ENCODE assay signal across 17 cellular contexts in the genomic region with DNA sequence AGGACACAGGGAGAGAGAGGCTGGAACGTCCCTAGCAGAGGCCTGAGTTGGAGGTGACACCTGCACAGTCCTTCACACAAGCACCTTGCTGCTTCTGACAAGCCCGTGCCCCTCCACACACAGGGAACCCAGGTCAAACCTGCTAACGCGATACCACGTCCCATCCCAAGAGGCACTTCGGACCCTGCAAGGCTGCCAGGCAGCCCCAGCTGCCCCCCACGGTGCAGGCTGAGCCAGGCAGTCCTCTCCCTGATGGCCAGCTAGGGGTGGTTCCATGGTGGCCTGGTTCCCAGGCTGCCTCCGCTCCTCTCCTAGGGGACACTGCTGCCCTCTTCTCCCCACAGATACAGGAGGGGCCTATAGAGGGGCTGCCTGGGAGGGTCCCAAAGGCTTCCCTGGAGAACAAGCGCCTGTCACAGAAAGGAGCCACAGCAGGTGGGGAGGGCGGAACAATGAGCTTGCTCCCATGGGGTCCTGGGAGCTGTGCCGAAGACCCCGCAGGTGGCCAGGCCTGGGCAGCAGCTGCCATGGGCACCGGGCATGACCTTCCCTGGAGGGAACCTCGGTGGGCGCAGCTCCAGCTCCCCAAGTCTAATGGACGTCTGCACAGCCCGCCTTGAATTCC.
"Had no signal": no experiment of that assay in that cellular context is flagged by ENCODE, and none has a peak within 500 bp of the region (broad histone marks: within the 10 kb centered on the region; RNA-seq: fewer than 3 reads in every experiment).

No MANE protein-coding gene starts in this region.

- H3K9me3 ChIP-seq: neutrophil, thoracic aorta, vagina had no signal

- DNase-seq: dorsolateral prefrontal cortex; effector CD4-positive, alpha-beta T cell; hypothalamus; immature natural killer cell; islet precursor cell; kidney glomerular epithelial cell; left ventricle myocardium superior; natural killer cell; psoas muscle; right cardiac atrium; sigmoid colon; stimulated activated CD4-positive, alpha-beta T cell treated with anti-CD3 and anti-CD28 coated beads, Interleukin-4, amount 100 ng/mL, for 4 hours had no signal

- H3K4me3 ChIP-seq: dorsolateral prefrontal cortex, lung, psoas muscle, sigmoid colon, thoracic aorta, tibial nerve, vagina had no signal

- H3K36me3 ChIP-seq: neutrophil, sigmoid colon, thoracic aorta, tibial nerve, vagina had no signal

- H3K27ac ChIP-seq: dorsolateral prefrontal cortex, neutrophil, psoas muscle, sigmoid colon, thoracic aorta, tibial nerve, vagina had no signal

- H3K27me3 ChIP-seq: dorsolateral prefrontal cortex, neutrophil, sigmoid colon, tibial nerve, vagina had no signal
